ENCODE assay signal across 8 cellular contexts in genomic region chr11:46121724-46122477, GRCh38. TPM values are rescaled to one million over a fixed set of nuclear protein-coding genes. Genes with fewer than 3 reads are reported as not detected.
A peak's percentile ranks its signal among the peaks of the same experiment; 100 is the strongest.
DNase-seq lines count a peak whose midpoint lies in the region; ATAC-seq and TF ChIP-seq lines count a peak whose summit lies in the region.

No MANE protein-coding gene starts in this region.

- peak overlapping the region; percentile 59 for H3K9ac ChIP-seq in KMS-11

- no peak overlapping the region for H3K4me3 ChIP-seq in KMS-11 (IDR thresholded peaks at IDR 0.05; ENCODE audit: insufficient read depth, low read depth, low read length)
- H3K4me3 ChIP-seq in fibroblast of pulmonary artery (replicated peaks; ENCODE audit: low read depth, low read length) = peak overlapping the region; percentile 70

- H3K27ac Mint-ChIP-seq in activated T-helper 2 cell treated with anti-CD3 and anti-CD28 coated beads, Interferon-gamma antibody, Interleukin-2, Interleukin-4, amounts not matched to agents 10 μg/mL and 5 μg/mL and 100 μg/mL, durations not matched to agents 14 hours and 24 hours and 36 hours = peak overlapping the region; percentile 82
- peak overlapping the region; percentile 99 for H3K27ac Mint-ChIP-seq in nephron progenitor cell
- peak overlapping the region; percentile 76 for H3K27ac Mint-ChIP-seq in stimulated activated naive CD8-positive, alpha-beta T cell treated with anti-CD3 and anti-CD28 coated beads, Interleukin-15, Interleukin-2, amounts not matched to agents 100 ng/mL and 50 ng/mL, for 24 hours

- no peaks in the 10 kb centered on the region for H3K27me3 ChIP-seq in KMS-11 (ENCODE audit: insufficient read depth, low read depth)

- H3K27me3 Mint-ChIP-seq in activated T-helper 2 cell treated with anti-CD3 and anti-CD28 coated beads, Interferon-gamma antibody, Interleukin-2, Interleukin-4, amounts not matched to agents 10 μg/mL and 5 μg/mL and 100 μg/mL, durations not matched to agents 14 hours and 24 hours and 36 hours (ENCODE audit: low read depth) = no peaks in the 10 kb centered on the region
- peaks cover 4% of the 10 kb centered on the region for H3K27me3 Mint-ChIP-seq in nephron progenitor cell (ENCODE audit: low read depth, poor library complexity)
- H3K27me3 Mint-ChIP-seq in stimulated activated naive CD8-positive, alpha-beta T cell treated with anti-CD3 and anti-CD28 coated beads, Interleukin-15, Interleukin-2, amounts not matched to agents 100 ng/mL and 50 ng/mL, for 24 hours = no peaks in the 10 kb centered on the region

- H3K79me2 ChIP-seq in KMS-11 (ENCODE audit: insufficient read depth, low read depth) = peaks cover 24% of the 10 kb centered on the region

- H3K36me3 Mint-ChIP-seq in activated T-helper 2 cell treated with anti-CD3 and anti-CD28 coated beads, Interferon-gamma antibody, Interleukin-2, Interleukin-4, amounts not matched to agents 10 μg/mL and 5 μg/mL and 100 μg/mL, durations not matched to agents 14 hours and 24 hours and 36 hours (ENCODE audit: low read depth) = no peaks in the 10 kb centered on the region
- H3K36me3 Mint-ChIP-seq in nephron progenitor cell (ENCODE audit: low read depth) = peaks cover 5% of the 10 kb centered on the region
- H3K36me3 Mint-ChIP-seq in stimulated activated naive CD8-positive, alpha-beta T cell treated with anti-CD3 and anti-CD28 coated beads, Interleukin-15, Interleukin-2, amounts not matched to agents 100 ng/mL and 50 ng/mL, for 24 hours (ENCODE audit: low read depth) = no peaks in the 10 kb centered on the region

- DNase-seq in DMS79 treated with DMSO at 0.1 percent for 48 hours (lab: John Stamatoyannopoulos, UW) = peak; percentile 82
- peak; percentile 89 for DNase-seq in RPMI7951 (ENCODE audit: low read depth)
- peak; percentile 79 for DNase-seq in activated T-helper 2 cell treated with anti-CD3 and anti-CD28 coated beads, Interferon-gamma antibody, Interleukin-2, Interleukin-4, amounts not matched to agents 10 μg/mL and 5 μg/mL and 100 μg/mL, durations not matched to agents 14 hours and 24 hours and 36 hours (ENCODE audit: low spot score)
- DNase-seq in fibroblast of pulmonary artery (ENCODE audit: low read depth) = peak; percentile 94
- peak; percentile 82 for DNase-seq in nephron progenitor cell

- ATAC-seq in GM21737 (IDR thresholded peaks at IDR 0.05; ENCODE audit: unreplicated experiment) = peak; percentile 33

- H3K4me1 Mint-ChIP-seq in activated T-helper 2 cell treated with anti-CD3 and anti-CD28 coated beads, Interferon-gamma antibody, Interleukin-2, Interleukin-4, amounts not matched to agents 10 μg/mL and 5 μg/mL and 100 μg/mL, durations not matched to agents 14 hours and 24 hours and 36 hours (ENCODE audit: low read depth) = peaks cover 37% of the 10 kb centered on the region
- peaks cover 44% of the 10 kb centered on the region for H3K4me1 Mint-ChIP-seq in nephron progenitor cell
- peaks cover 48% of the 10 kb centered on the region for H3K4me1 Mint-ChIP-seq in stimulated activated naive CD8-positive, alpha-beta T cell treated with anti-CD3 and anti-CD28 coated beads, Interleukin-15, Interleukin-2, amounts not matched to agents 100 ng/mL and 50 ng/mL, for 24 hours (ENCODE audit: low read depth)

- TF ChIP-seq CTCF in KMS-11 (conservative IDR thresholded peaks at IDR 0.05; ENCODE audit: low read depth, low read length) (no peak), fibroblast of pulmonary artery (IDR thresholded peaks at IDR 0.05; ENCODE audit: low read length, missing control alignments) (no peak), nephron progenitor cell (IDR thresholded peaks at IDR 0.05) (no peak)

- no peaks in the 10 kb centered on the region for H4K20me1 ChIP-seq in KMS-11 (ENCODE audit: insufficient read depth)

- no peaks in the 10 kb centered on the region for H3K36me3 ChIP-seq in KMS-11 (ENCODE audit: insufficient read depth)

- peaks cover 45% of the 10 kb centered on the region for H3K4me1 ChIP-seq in KMS-11 (ENCODE audit: low read depth, poor library complexity, severe bottlenecking)

- H2AFZ ChIP-seq in KMS-11 (ENCODE audit: low read depth) = peak overlapping the region; percentile 93

- H3K9me3 Mint-ChIP-seq in activated T-helper 2 cell treated with anti-CD3 and anti-CD28 coated beads, Interferon-gamma antibody, Interleukin-2, Interleukin-4, amounts not matched to agents 10 μg/mL and 5 μg/mL and 100 μg/mL, durations not matched to agents 14 hours and 24 hours and 36 hours = no peaks in the 10 kb centered on the region
- no peaks in the 10 kb centered on the region for H3K9me3 Mint-ChIP-seq in nephron progenitor cell
- no peaks in the 10 kb centered on the region for H3K9me3 Mint-ChIP-seq in stimulated activated naive CD8-positive, alpha-beta T cell treated with anti-CD3 and anti-CD28 coated beads, Interleukin-15, Interleukin-2, amounts not matched to agents 100 ng/mL and 50 ng/mL, for 24 hours

- intact Hi-C loops in activated T-helper 2 cell treated with anti-CD3 and anti-CD28 coated beads, Interferon-gamma antibody, Interleukin-2, Interleukin-4, amounts not matched to agents 10 μg/mL and 5 μg/mL and 100 μg/mL, durations not matched to agents 14 hours and 24 hours and 36 hours (cut with micrococcal nuclease) = loop anchor here (5.0 to 10.0 kb wide), 5 partner anchors 115 to 1525 kb away; partner anchors contain the start of genes DGKZ and PEX16

- peak overlapping the region; percentile 83 for H3K4me3 Mint-ChIP-seq in activated T-helper 2 cell treated with anti-CD3 and anti-CD28 coated beads, Interferon-gamma antibody, Interleukin-2, Interleukin-4, amounts not matched to agents 10 μg/mL and 5 μg/mL and 100 μg/mL, durations not matched to agents 14 hours and 24 hours and 36 hours (ENCODE audit: low read depth)
- peak overlapping the region; percentile 96 for H3K4me3 Mint-ChIP-seq in nephron progenitor cell
- H3K4me3 Mint-ChIP-seq in stimulated activated naive CD8-positive, alpha-beta T cell treated with anti-CD3 and anti-CD28 coated beads, Interleukin-15, Interleukin-2, amounts not matched to agents 100 ng/mL and 50 ng/mL, for 24 hours = peak overlapping the region; percentile 82

- H3K4me2 ChIP-seq in KMS-11 = peak overlapping the region; percentile 85

- H3K27ac ChIP-seq in KMS-11 = peak overlapping the region; percentile 70

RNA-seq across cellular contexts. Expression of gene PHF21A, which starts 0.6 kb away (rescaled TPM):
- 6.4 and 10.5 TPM in 2 replicates for total RNA-seq in RPMI7951 (2014; rRNA removed; shearing (Covaris generic))
- total RNA-seq in activated T-helper 2 cell treated with anti-CD3 and anti-CD28 coated beads, Interferon-gamma antibody, Interleukin-2, Interleukin-4, amounts not matched to agents 10 μg/mL and 5 μg/mL and 100 μg/mL, durations not matched to agents 14 hours and 24 hours and 36 hours = 35.7 and 38.3 TPM in 2 replicates
